ENCODE assay signal across 14 cellular contexts in genomic region chr2:191234456-191234855, GRCh38. TPM values are rescaled to one million over a fixed set of nuclear protein-coding genes. Genes with fewer than 3 reads are reported as not detected.
A peak's percentile ranks its signal among the peaks of the same experiment; 100 is the strongest.
DNase-seq lines count a peak whose midpoint lies in the region; ATAC-seq and TF ChIP-seq lines count a peak whose summit lies in the region.
"Had no signal": no experiment of that assay in that cellular context is flagged by ENCODE, and none has a peak within 500 bp of the region (broad histone marks: within the 10 kb centered on the region; RNA-seq: fewer than 3 reads in every experiment).

No MANE protein-coding gene starts in this region.

- H3K36me3 ChIP-seq in BLaER1, result no peaks in the 10 kb centered on the region
- H3K36me3 ChIP-seq in osteoblast (ENCODE audit: insufficient read depth, low read length), result no peaks in the 10 kb centered on the region

- intact Hi-C loops in Right ventricle myocardium inferior (cut with DNase I), result loop anchor here (5.0 kb wide), 1 partner anchor 67 kb away; no protein-coding TSS in a partner anchor
- intact Hi-C loops in Right ventricle myocardium superior (cut with DNase I), result no loop called here

- H3K79me2 ChIP-seq in osteoblast (ENCODE audit: insufficient read depth, low read length), result no peaks in the 10 kb centered on the region

- no peaks in the 10 kb centered on the region for H4K20me1 ChIP-seq in BLaER1
- H4K20me1 ChIP-seq in osteoblast (ENCODE audit: insufficient read depth, low read length), result no peaks in the 10 kb centered on the region

- no peak for TF ChIP-seq CTCF in osteoblast (IDR thresholded peaks at IDR 0.05; ENCODE audit: extremely low read depth, low read depth, low read length)

- no peaks in the 10 kb centered on the region for H3K27me3 ChIP-seq in BLaER1
- H3K27me3 ChIP-seq in osteoblast (ENCODE audit: insufficient read depth, low read length), result no peaks in the 10 kb centered on the region

- DNase-seq in Right ventricle myocardium inferior (ENCODE audit: missing footprints) (no peak), Right ventricle myocardium superior (no peak), GM03348 (ENCODE audit: low spot score) (peak; percentile 24), osteoblast (ENCODE audit: insufficient read length, low spot score, missing footprints) (no peak), nucleus accumbens (lab: John Stamatoyannopoulos, UW) (no peak), NCI-H146 (lab: John Stamatoyannopoulos, UW) (no peak)
- DNase-seq: ACHN; AML-193; Calu3; CD8-positive, alpha-beta T cell; HCEC 1CT had no signal

- peak overlapping the region; percentile 33 for H2AFZ ChIP-seq in osteoblast (ENCODE audit: low read length)
- H2AFZ ChIP-seq: GM23338 had no signal

- H3K9me3 ChIP-seq in BLaER1 (no peaks in the 10 kb centered on the region; the same call in 1 of the 2 replicates), osteoblast (ENCODE audit: low read depth, low read length) (no peaks in the 10 kb centered on the region)

- H3K9ac ChIP-seq in BLaER1, result no peak overlapping the region

- ATAC-seq in Right ventricle myocardium inferior (peak; percentile 47), Right ventricle myocardium superior (ENCODE audit: poor library complexity) (no peak)
- ATAC-seq: CD8-positive, alpha-beta T cell; GM23338 had no signal

- H3K4me3 ChIP-seq in BLaER1 (no peak overlapping the region), osteoblast (ENCODE audit: insufficient read depth, low read length) (no peak overlapping the region)
- H3K4me3 ChIP-seq: GM23338 had no signal

- H3K27ac ChIP-seq in BLaER1, result no peak overlapping the region
- no peak overlapping the region for H3K27ac ChIP-seq in osteoblast (ENCODE audit: low read depth, low read length)
- H3K27ac ChIP-seq: HL-60 had no signal

- H3K4me1 ChIP-seq in BLaER1, result peaks cover 7% of the 10 kb centered on the region
- H3K4me1 ChIP-seq in osteoblast (ENCODE audit: insufficient read depth, low read length), result peaks cover 32% of the 10 kb centered on the region

- H3K4me2 ChIP-seq in BLaER1, result peak overlapping the region; percentile 7; the same call in 1 of the 2 replicates
- H3K4me2 ChIP-seq in osteoblast (ENCODE audit: insufficient read depth, low read length), result no peak overlapping the region
- H3K4me2 ChIP-seq: GM23338 had no signal

RNA-seq across cellular contexts. Expression of gene MYO1B, which starts 10.7 kb away (rescaled TPM):
- total RNA-seq in Right ventricle myocardium inferior (18.9 TPM), Right ventricle myocardium superior (16.8 TPM), osteoblast (229 and 246 TPM in 2 replicates)

Comparison
In these comparisons a context has a peak if more than half of its experiments do, and no peak if none do; other contexts are left out.
1. RNA of gene MYO1B, which starts 10.7 kb away (total RNA-seq): 229 to 246 TPM in osteoblast; 18.9 TPM in Right ventricle myocardium inferior (single experiment) and 16.8 TPM in Right ventricle myocardium superior (single experiment); every median in the first group is over 10 times any median in the second.